ENCODE assay signal across 13 cellular contexts in genomic region chr19:16457954-16458331, GRCh38. TPM values are rescaled to one million over a fixed set of nuclear protein-coding genes. Genes with fewer than 3 reads are reported as not detected.
A peak's percentile ranks its signal among the peaks of the same experiment; 100 is the strongest.
DNase-seq lines count a peak whose midpoint lies in the region; ATAC-seq lines count a peak whose summit lies in the region.
"Had no signal": no experiment of that assay in that cellular context is flagged by ENCODE, and none has a peak within 500 bp of the region (broad histone marks: within the 10 kb centered on the region; RNA-seq: fewer than 3 reads in every experiment).

No MANE protein-coding gene starts in this region.

- H3K4me3 Mint-ChIP-seq in CD8-positive, alpha-beta memory T cell: peak overlapping the region in 1 of 7 donors; percentile 33
- H3K4me3 Mint-ChIP-seq in activated naive CD8-positive, alpha-beta T cell treated with anti-CD3 and anti-CD28 coated beads, Interleukin-2, amount 50 U/mL, for 24 hours: no peak overlapping the region
- H3K4me3 Mint-ChIP-seq: CD4-positive, alpha-beta T cell had no signal

- POLR2A ChIA-PET in CD8-positive, alpha-beta memory T cell (lab: Charles Lee): no interaction called here

- no peak for DNase-seq in CD8-positive, alpha-beta memory T cell
- no peak for DNase-seq in activated naive CD8-positive, alpha-beta T cell treated with anti-CD3 and anti-CD28 coated beads, Interleukin-2, amount 50 U/mL, for 24 hours
- DNase-seq in sciatic nerve (ENCODE audit: low spot score) (no peak), HT-29 (ENCODE audit: low spot score) (no peak)
- DNase-seq: CD4-positive, alpha-beta T cell; effector CD4-positive, alpha-beta T cell; left colon; stimulated activated CD4-positive, alpha-beta T cell treated with anti-CD3 and anti-CD28 coated beads, Interleukin-2, amount 100 ng/mL, for 48 hours had no signal

- H3K36me3 ChIP-seq in CD8-positive, alpha-beta memory T cell (ENCODE audit: insufficient read depth, low read length): no peaks in the 10 kb centered on the region
- no peaks in the 10 kb centered on the region for H3K36me3 ChIP-seq in iPS-15b (ENCODE audit: control insufficient read depth, insufficient read depth, low read length)

- H3K9ac ChIP-seq in iPS-15b (ENCODE audit: low read depth, low read length): peak overlapping the region; percentile 65

- H3K36me3 Mint-ChIP-seq in CD8-positive, alpha-beta memory T cell: peaks cover 0 to 8% (median 0%) of the 10 kb centered on the region in 3 donors
- H3K36me3 Mint-ChIP-seq in activated naive CD8-positive, alpha-beta T cell treated with anti-CD3 and anti-CD28 coated beads, Interleukin-2, amount 50 U/mL, for 24 hours (ENCODE audit: low read depth): peaks cover 4% of the 10 kb centered on the region

- peaks cover 46 to 79% (median 67%) of the 10 kb centered on the region in 3 donors for H3K4me1 Mint-ChIP-seq in CD8-positive, alpha-beta memory T cell
- peaks cover 50% of the 10 kb centered on the region for H3K4me1 Mint-ChIP-seq in activated naive CD8-positive, alpha-beta T cell treated with anti-CD3 and anti-CD28 coated beads, Interleukin-2, amount 50 U/mL, for 24 hours

- peaks cover 20% of the 10 kb centered on the region for H3K4me1 ChIP-seq in CD8-positive, alpha-beta memory T cell (ENCODE audit: insufficient read depth, low read length)
- peaks cover 34% of the 10 kb centered on the region for H3K4me1 ChIP-seq in iPS-15b (ENCODE audit: control insufficient read depth, insufficient read depth, low read length)

- H3K27me3 Mint-ChIP-seq in CD8-positive, alpha-beta memory T cell: peaks cover 0 to 1% of the 10 kb centered on the region in 2 donors
- H3K27me3 Mint-ChIP-seq in activated naive CD8-positive, alpha-beta T cell treated with anti-CD3 and anti-CD28 coated beads, Interleukin-2, amount 50 U/mL, for 24 hours: no peaks in the 10 kb centered on the region
- H3K27me3 Mint-ChIP-seq: CD4-positive, alpha-beta T cell; T-cell had no signal

- H3K9me3 Mint-ChIP-seq in CD8-positive, alpha-beta memory T cell: no peaks in the 10 kb centered on the region
- H3K9me3 Mint-ChIP-seq in activated naive CD8-positive, alpha-beta T cell treated with anti-CD3 and anti-CD28 coated beads, Interleukin-2, amount 50 U/mL, for 24 hours: no peaks in the 10 kb centered on the region
- H3K9me3 Mint-ChIP-seq: CD4-positive, alpha-beta T cell; T-cell had no signal

- no peak overlapping the region for H3K27ac ChIP-seq in CD8-positive, alpha-beta memory T cell (ENCODE audit: low read depth, low read length)

- H3K4me3 ChIP-seq in CD8-positive, alpha-beta memory T cell (ENCODE audit: low read length): no peak overlapping the region
- no peak overlapping the region for H3K4me3 ChIP-seq in iPS-15b (ENCODE audit: low read depth, low read length)

- H3K27me3 ChIP-seq in CD8-positive, alpha-beta memory T cell (ENCODE audit: insufficient read depth, low read length, poor library complexity, severe bottlenecking): no peaks in the 10 kb centered on the region
- H3K27me3 ChIP-seq in iPS-15b (ENCODE audit: control insufficient read depth, insufficient read depth, low read length): no peaks in the 10 kb centered on the region

- H3K27ac Mint-ChIP-seq in CD8-positive, alpha-beta memory T cell: peak overlapping the region in 6 of 8 donors; percentile 55 to 91 (median 67)
- peak overlapping the region; percentile 18 for H3K27ac Mint-ChIP-seq in activated naive CD8-positive, alpha-beta T cell treated with anti-CD3 and anti-CD28 coated beads, Interleukin-2, amount 50 U/mL, for 24 hours
- H3K27ac Mint-ChIP-seq: CD4-positive, alpha-beta T cell; T-cell had no signal

- no peak for ATAC-seq in activated naive CD8-positive, alpha-beta T cell treated with anti-CD3 and anti-CD28 coated beads, Interleukin-2, amount 50 U/mL, for 24 hours
- ATAC-seq in sciatic nerve: peak; percentile 35
- ATAC-seq in GM19455 (IDR thresholded peaks at IDR 0.05; ENCODE audit: unreplicated experiment): no peak
- no peak for ATAC-seq in GM19328 (IDR thresholded peaks at IDR 0.05; ENCODE audit: unreplicated experiment)
- ATAC-seq in HG03097 (IDR thresholded peaks at IDR 0.05; ENCODE audit: low FRiP score, unreplicated experiment): no peak

- CTCF ChIA-PET in CD8-positive, alpha-beta memory T cell (lab: Charles Lee): no interaction called here

- intact Hi-C loops in sciatic nerve (cut with DNase I): no loop called here

- H3K9me3 ChIP-seq in CD8-positive, alpha-beta memory T cell (ENCODE audit: low read length): no peaks in the 10 kb centered on the region
- no peaks in the 10 kb centered on the region for H3K9me3 ChIP-seq in iPS-15b (ENCODE audit: control insufficient read depth, insufficient read depth, low read length)

RNA-seq across cellular contexts. Expression of gene EPS15L1, which starts 13.8 kb away (rescaled TPM):
- 10 to 100 TPM; 31.7 to 34.7 TPM for total RNA-seq in CD8-positive, alpha-beta memory T cell
- 12.1 TPM for polyA plus RNA-seq in CD8-positive, alpha-beta memory T cell
- 50.6 TPM for total RNA-seq in sciatic nerve
- total RNA-seq in HT-29 (2014; rRNA removed; shearing (Covaris generic)): 5.0 and 10.4 TPM in 2 replicates

RNA-seq across cellular contexts. Expression of gene CALR3, which starts 38.0 kb away (rescaled TPM):
- not detected for total RNA-seq in CD8-positive, alpha-beta memory T cell
- polyA plus RNA-seq in CD8-positive, alpha-beta memory T cell: not detected
- not detected for total RNA-seq in sciatic nerve
- 0.05 and 0.20 TPM in 2 replicates for total RNA-seq in HT-29 (2014; rRNA removed; shearing (Covaris generic))
- total RNA-seq: CD4-positive, alpha-beta T cell; left colon; T-cell had no signal

RNA-seq across cellular contexts. Expression of gene C19orf44, which starts 38.3 kb away (rescaled TPM):
- 1 to 10 TPM; 5.1 to 5.4 TPM for total RNA-seq in CD8-positive, alpha-beta memory T cell
- polyA plus RNA-seq in CD8-positive, alpha-beta memory T cell: 1.3 TPM
- 11.2 TPM for total RNA-seq in sciatic nerve
- 0.81 and 4.5 TPM in 2 replicates for total RNA-seq in HT-29 (2014; rRNA removed; shearing (Covaris generic))
